In the genomic region with DNA sequence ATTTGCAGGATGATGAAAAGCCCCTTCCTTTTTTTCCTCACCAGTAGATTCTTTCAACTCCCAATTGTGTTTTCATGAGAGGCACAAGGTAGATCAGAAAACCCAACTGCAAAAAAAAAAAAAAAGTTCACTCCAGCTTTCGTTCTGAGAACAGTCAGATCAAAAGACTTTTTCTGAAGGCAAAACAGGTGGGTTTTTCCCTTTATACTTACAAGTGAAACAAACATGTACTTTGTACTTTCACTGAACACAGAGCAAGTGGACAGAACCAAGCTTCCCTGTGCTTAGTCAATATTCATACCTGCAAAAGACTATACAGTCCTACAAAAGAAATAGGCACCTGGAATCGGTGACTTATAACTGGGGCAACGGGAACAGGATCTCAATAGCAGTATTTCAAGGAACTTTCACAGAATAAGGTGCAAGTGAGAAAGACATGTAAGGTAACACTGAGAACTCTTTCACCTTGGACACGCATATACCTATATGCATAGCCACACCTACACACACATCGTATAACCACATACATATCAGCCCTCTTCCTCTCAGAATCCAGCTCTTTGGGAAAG, we compare ENCODE assay signal across 1 cellular context.
TF ChIP-seq lines count a peak whose summit lies in the region.

No MANE protein-coding gene starts in this region.

TF ChIP-seq in HepG2, 621 proteins besides CTCF, POLR2A, EP300 and RAD21 (continued from another document and continues in another):
- TF ChIP-seq, protein P1, sequence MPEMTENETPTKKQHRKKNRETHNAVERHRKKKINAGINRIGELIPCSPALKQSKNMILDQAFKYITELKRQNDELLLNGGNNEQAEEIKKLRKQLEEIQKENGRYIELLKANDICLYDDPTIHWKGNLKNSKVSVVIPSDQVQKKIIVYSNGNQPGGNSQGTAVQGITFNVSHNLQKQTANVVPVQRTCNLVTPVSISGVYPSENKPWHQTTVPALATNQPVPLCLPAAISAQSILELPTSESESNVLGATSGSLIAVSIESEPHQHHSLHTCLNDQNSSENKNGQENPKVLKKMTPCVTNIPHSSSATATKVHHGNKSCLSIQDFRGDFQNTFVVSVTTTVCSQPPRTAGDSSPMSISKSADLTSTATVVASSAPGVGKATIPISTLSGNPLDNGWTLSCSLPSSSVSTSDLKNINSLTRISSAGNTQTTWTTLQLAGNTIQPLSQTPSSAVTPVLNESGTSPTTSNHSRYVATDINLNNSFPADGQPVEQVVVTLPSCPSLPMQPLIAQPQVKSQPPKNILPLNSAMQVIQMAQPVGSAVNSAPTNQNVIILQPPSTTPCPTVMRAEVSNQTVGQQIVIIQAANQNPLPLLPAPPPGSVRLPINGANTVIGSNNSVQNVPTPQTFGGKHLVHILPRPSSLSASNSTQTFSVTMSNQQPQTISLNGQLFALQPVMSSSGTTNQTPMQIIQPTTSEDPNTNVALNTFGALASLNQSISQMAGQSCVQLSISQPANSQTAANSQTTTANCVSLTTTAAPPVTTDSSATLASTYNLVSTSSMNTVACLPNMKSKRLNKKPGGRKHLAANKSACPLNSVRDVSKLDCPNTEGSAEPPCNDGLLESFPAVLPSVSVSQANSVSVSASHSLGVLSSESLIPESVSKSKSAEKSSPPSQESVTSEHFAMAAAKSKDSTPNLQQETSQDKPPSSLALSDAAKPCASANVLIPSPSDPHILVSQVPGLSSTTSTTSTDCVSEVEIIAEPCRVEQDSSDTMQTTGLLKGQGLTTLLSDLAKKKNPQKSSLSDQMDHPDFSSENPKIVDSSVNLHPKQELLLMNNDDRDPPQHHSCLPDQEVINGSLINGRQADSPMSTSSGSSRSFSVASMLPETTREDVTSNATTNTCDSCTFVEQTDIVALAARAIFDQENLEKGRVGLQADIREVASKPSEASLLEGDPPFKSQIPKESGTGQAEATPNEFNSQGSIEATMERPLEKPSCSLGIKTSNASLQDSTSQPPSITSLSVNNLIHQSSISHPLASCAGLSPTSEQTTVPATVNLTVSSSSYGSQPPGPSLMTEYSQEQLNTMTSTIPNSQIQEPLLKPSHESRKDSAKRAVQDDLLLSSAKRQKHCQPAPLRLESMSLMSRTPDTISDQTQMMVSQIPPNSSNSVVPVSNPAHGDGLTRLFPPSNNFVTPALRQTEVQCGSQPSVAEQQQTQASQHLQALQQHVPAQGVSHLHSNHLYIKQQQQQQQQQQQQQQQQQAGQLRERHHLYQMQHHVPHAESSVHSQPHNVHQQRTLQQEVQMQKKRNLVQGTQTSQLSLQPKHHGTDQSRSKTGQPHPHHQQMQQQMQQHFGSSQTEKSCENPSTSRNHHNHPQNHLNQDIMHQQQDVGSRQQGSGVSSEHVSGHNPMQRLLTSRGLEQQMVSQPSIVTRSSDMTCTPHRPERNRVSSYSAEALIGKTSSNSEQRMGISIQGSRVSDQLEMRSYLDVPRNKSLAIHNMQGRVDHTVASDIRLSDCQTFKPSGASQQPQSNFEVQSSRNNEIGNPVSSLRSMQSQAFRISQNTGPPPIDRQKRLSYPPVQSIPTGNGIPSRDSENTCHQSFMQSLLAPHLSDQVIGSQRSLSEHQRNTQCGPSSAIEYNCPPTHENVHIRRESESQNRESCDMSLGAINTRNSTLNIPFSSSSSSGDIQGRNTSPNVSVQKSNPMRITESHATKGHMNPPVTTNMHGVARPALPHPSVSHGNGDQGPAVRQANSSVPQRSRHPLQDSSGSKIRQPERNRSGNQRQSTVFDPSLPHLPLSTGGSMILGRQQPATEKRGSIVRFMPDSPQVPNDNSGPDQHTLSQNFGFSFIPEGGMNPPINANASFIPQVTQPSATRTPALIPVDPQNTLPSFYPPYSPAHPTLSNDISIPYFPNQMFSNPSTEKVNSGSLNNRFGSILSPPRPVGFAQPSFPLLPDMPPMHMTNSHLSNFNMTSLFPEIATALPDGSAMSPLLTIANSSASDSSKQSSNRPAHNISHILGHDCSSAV (CRISPR knock-in tag; IDR thresholded peaks at IDR 0.05; ENCODE audit: borderline replicate concordance) = no peak
- 0 out of 2 replicates have a peak, but pooled peaks have one; percentile 60 for TF ChIP-seq SNAPC2 (CRISPR knock-in tag; IDR thresholded peaks at IDR 0.05)
- peak; percentile 36 for TF ChIP-seq SKI (IDR thresholded peaks at IDR 0.05; ENCODE audit: partially characterized antibody)
- 0 out of 2 replicates have a peak, but pooled peaks have one; percentile 42 for TF ChIP-seq ZNF775 (CRISPR knock-in tag; IDR thresholded peaks at IDR 0.05; ENCODE audit: borderline replicate concordance)
- TF ChIP-seq CBX1 (IDR thresholded peaks at IDR 0.05; ENCODE audit: low read depth) = no peak
- no peak for TF ChIP-seq ZFY (CRISPR knock-in tag; IDR thresholded peaks at IDR 0.05)
- no peak for TF ChIP-seq NFIB (CRISPR knock-in tag; IDR thresholded peaks at IDR 0.05; ENCODE audit: borderline replicate concordance)
- TF ChIP-seq MLLT10 (CRISPR knock-in tag; IDR thresholded peaks at IDR 0.05) = no peak
- TF ChIP-seq HOXA5 (CRISPR knock-in tag; IDR thresholded peaks at IDR 0.05) = peak; percentile 23; the same call in 1 of the 2 replicates
- TF ChIP-seq, protein P2, sequence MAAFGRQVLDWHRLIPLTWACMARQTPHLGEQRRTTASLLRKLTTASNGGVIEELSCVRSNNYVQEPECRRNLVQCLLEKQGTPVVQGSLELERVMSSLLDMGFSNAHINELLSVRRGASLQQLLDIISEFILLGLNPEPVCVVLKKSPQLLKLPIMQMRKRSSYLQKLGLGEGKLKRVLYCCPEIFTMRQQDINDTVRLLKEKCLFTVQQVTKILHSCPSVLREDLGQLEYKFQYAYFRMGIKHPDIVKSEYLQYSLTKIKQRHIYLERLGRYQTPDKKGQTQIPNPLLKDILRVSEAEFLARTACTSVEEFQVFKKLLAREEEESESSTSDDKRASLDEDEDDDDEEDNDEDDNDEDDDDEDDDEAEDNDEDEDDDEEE (CRISPR knock-in tag; IDR thresholded peaks at IDR 0.05) = no peak
- peak; percentile 73; the same call in 1 of the 2 replicates for TF ChIP-seq ZNF556 (CRISPR knock-in tag; IDR thresholded peaks at IDR 0.05; ENCODE audit: borderline replicate concordance)
- 0 out of 2 replicates have a peak, but pooled peaks have one; percentile 28 for TF ChIP-seq ZNF543 (CRISPR knock-in tag; IDR thresholded peaks at IDR 0.05)
- TF ChIP-seq ZIK1 (CRISPR knock-in tag; IDR thresholded peaks at IDR 0.05; ENCODE audit: borderline replicate concordance, low read depth) = no peak
- TF ChIP-seq, protein P3, sequence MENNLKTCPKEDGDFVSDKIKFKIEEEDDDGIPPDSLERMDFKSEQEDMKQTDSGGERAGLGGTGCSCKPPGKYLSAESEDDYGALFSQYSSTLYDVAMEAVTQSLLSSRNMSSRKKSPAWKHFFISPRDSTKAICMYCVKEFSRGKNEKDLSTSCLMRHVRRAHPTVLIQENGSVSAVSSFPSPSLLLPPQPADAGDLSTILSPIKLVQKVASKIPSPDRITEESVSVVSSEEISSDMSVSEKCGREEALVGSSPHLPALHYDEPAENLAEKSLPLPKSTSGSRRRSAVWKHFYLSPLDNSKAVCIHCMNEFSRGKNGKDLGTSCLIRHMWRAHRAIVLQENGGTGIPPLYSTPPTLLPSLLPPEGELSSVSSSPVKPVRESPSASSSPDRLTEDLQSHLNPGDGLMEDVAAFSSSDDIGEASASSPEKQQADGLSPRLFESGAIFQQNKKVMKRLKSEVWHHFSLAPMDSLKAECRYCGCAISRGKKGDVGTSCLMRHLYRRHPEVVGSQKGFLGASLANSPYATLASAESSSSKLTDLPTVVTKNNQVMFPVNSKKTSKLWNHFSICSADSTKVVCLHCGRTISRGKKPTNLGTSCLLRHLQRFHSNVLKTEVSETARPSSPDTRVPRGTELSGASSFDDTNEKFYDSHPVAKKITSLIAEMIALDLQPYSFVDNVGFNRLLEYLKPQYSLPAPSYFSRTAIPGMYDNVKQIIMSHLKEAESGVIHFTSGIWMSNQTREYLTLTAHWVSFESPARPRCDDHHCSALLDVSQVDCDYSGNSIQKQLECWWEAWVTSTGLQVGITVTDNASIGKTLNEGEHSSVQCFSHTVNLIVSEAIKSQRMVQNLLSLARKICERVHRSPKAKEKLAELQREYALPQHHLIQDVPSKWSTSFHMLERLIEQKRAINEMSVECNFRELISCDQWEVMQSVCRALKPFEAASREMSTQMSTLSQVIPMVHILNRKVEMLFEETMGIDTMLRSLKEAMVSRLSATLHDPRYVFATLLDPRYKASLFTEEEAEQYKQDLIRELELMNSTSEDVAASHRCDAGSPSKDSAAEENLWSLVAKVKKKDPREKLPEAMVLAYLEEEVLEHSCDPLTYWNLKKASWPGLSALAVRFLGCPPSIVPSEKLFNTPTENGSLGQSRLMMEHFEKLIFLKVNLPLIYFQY (CRISPR knock-in tag; IDR thresholded peaks at IDR 0.05; ENCODE audit: borderline replicate concordance) = peak; percentile 84; the same call in 1 of the 2 replicates
- TF ChIP-seq, protein P4, sequence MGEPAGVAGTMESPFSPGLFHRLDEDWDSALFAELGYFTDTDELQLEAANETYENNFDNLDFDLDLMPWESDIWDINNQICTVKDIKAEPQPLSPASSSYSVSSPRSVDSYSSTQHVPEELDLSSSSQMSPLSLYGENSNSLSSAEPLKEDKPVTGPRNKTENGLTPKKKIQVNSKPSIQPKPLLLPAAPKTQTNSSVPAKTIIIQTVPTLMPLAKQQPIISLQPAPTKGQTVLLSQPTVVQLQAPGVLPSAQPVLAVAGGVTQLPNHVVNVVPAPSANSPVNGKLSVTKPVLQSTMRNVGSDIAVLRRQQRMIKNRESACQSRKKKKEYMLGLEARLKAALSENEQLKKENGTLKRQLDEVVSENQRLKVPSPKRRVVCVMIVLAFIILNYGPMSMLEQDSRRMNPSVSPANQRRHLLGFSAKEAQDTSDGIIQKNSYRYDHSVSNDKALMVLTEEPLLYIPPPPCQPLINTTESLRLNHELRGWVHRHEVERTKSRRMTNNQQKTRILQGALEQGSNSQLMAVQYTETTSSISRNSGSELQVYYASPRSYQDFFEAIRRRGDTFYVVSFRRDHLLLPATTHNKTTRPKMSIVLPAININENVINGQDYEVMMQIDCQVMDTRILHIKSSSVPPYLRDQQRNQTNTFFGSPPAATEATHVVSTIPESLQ (CRISPR knock-in tag; conservative IDR thresholded peaks at IDR 0.05) = no peak; the same call in 1 of the 2 replicates
- TF ChIP-seq, protein P5, sequence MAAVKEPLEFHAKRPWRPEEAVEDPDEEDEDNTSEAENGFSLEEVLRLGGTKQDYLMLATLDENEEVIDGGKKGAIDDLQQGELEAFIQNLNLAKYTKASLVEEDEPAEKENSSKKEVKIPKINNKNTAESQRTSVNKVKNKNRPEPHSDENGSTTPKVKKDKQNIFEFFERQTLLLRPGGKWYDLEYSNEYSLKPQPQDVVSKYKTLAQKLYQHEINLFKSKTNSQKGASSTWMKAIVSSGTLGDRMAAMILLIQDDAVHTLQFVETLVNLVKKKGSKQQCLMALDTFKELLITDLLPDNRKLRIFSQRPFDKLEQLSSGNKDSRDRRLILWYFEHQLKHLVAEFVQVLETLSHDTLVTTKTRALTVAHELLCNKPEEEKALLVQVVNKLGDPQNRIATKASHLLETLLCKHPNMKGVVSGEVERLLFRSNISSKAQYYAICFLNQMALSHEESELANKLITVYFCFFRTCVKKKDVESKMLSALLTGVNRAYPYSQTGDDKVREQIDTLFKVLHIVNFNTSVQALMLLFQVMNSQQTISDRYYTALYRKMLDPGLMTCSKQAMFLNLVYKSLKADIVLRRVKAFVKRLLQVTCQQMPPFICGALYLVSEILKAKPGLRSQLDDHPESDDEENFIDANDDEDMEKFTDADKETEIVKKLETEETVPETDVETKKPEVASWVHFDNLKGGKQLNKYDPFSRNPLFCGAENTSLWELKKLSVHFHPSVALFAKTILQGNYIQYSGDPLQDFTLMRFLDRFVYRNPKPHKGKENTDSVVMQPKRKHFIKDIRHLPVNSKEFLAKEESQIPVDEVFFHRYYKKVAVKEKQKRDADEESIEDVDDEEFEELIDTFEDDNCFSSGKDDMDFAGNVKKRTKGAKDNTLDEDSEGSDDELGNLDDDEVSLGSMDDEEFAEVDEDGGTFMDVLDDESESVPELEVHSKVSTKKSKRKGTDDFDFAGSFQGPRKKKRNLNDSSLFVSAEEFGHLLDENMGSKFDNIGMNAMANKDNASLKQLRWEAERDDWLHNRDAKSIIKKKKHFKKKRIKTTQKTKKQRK (IDR thresholded peaks at IDR 0.05; ENCODE audit: low read length) = no peak
- TF ChIP-seq, protein P6, sequence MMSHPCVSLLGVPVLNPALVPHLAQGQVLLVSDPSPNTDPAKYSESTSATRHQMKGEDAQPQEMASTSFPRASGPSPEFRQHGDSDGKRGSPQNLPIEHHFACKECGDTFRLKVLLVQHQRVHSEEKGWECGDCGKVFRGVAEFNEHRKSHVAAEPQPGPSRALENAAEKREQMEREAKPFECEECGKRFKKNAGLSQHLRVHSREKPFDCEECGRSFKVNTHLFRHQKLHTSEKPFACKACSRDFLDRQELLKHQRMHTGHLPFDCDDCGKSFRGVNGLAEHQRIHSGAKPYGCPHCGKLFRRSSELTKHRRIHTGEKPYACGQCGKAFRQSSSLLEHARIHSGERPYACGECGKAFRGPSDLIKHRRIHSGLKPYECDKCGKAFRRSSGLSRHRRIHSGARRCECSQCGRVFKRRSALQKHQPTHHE (CRISPR knock-in tag; IDR thresholded peaks at IDR 0.05; ENCODE audit: borderline replicate concordance) = no peak
- TF ChIP-seq FOXP1 (IDR thresholded peaks at IDR 0.05) = 0 out of 2 replicates have a peak, but pooled peaks have one; percentile 36
- peak; percentile 92 for TF ChIP-seq FOXP1 (CRISPR knock-in tag; IDR thresholded peaks at IDR 0.05)
- no peak for TF ChIP-seq ZNF530 (CRISPR knock-in tag; IDR thresholded peaks at IDR 0.05; ENCODE audit: low read depth)
- TF ChIP-seq NR2F6 (IDR thresholded peaks at IDR 0.05) = peak; percentile 65; the same call in 1 of the 2 replicates
- TF ChIP-seq NR2F6 (CRISPR knock-in tag; IDR thresholded peaks at IDR 0.05) = peak; percentile 63; the same call in 1 of the 2 replicates
- TF ChIP-seq ZNF20 (CRISPR knock-in tag; IDR thresholded peaks at IDR 0.05) = no peak
